In genomic region chr17:79707931-79708891, GRCh38 we compare ENCODE assay signal across 8 cellular contexts. TPM values are rescaled to one million over a fixed set of nuclear protein-coding genes. Genes with fewer than 3 reads are reported as not detected.
DNase-seq lines count a peak whose midpoint lies in the region; ATAC-seq, FAIRE-seq and TF ChIP-seq lines count a peak whose summit lies in the region.

No MANE protein-coding gene starts in this region.

- H3K4me1 ChIP-seq in stomach: peaks cover 0 to 11% (median 6%) of the 10 kb centered on the region in 4 donors

- no peak for ATAC-seq in GM18519 (IDR thresholded peaks at IDR 0.05; ENCODE audit: low FRiP score, unreplicated experiment)

- DNase-seq in A172 (ENCODE audit: low spot score): peak; percentile 32
- DNase-seq in GM12892 (ENCODE audit: insufficient read length): peak; percentile 63
- DNase-seq in NCI-H82 (lab: John Stamatoyannopoulos, UW): peak; percentile 83
- DNase-seq in activated CD8-positive, alpha-beta memory T cell treated with anti-CD3 and anti-CD28 coated beads, Interleukin-2, amount 50 U/mL, for 48 hours: peak; percentile 84
- no peak for DNase-seq in epithelial cell of proximal tubule (ENCODE audit: low read depth)
- peak; percentile 56 for DNase-seq in stomach

- H3K4me3 Mint-ChIP-seq in nephron: peak overlapping the region in 2 of 3 experiments; percentile 10 to 32

- intact Hi-C loops in stomach (cut with DNase I; ENCODE audit: low total_unique reads): no loop called here

- no peaks in the 10 kb centered on the region for H3K4me1 Mint-ChIP-seq in nephron

- no peak for TF ChIP-seq POLR2A in GM12892 (IDR thresholded peaks at IDR 0.05; ENCODE audit: low read depth, low read length)
- no peak for TF ChIP-seq POLR2A in stomach (IDR thresholded peaks at IDR 0.05)

- H3K9me3 ChIP-seq in stomach: no peaks in the 10 kb centered on the region

- no peaks in the 10 kb centered on the region for H3K9me3 Mint-ChIP-seq in nephron

- no peak overlapping the region for H3K27ac ChIP-seq in stomach

- H3K36me3 ChIP-seq in stomach: no peaks in the 10 kb centered on the region

- no peak for TF ChIP-seq EP300 in stomach (IDR thresholded peaks at IDR 0.05)

- peaks cover 0 to 49% (median 3%) of the 10 kb centered on the region in 3 donors for H3K27me3 ChIP-seq in stomach

- H3K27me3 Mint-ChIP-seq in nephron (ENCODE audit: low read depth): peaks cover 30% of the 10 kb centered on the region

- 24 to 32% (median 29%) methylated on average over 20 to 35 of the region's 35 CpGs for WGBS in stomach, 5 donors

- TF ChIP-seq CTCF in epithelial cell of proximal tubule (conservative IDR thresholded peaks at IDR 0.05; ENCODE audit: low read depth, low read length) (peak; percentile 74), nephron (IDR thresholded peaks at IDR 0.05; ENCODE audit: unreplicated experiment in 3 of 3) (peak; percentile 77 to 89 (median 88)), stomach (IDR thresholded peaks at IDR 0.05) (peak in 5 of 7 experiments; percentile 37 to 79 (median 70))

- no peaks in the 10 kb centered on the region for H3K36me3 Mint-ChIP-seq in nephron (ENCODE audit: low read depth)

- H3K27ac Mint-ChIP-seq in nephron: no peak overlapping the region

- peak; percentile 93 for FAIRE-seq in GM12892 (lab: Jason Lieb, UNC)

- H3K4me3 ChIP-seq in epithelial cell of proximal tubule (ENCODE audit: low read depth, low read length): no peak overlapping the region
- peak overlapping the region in 2 of 4 donors; percentile 25 to 26 for H3K4me3 ChIP-seq in stomach

RNA-seq across cellular contexts. Expression of gene ENPP7, which starts 22.5 kb away (rescaled TPM):
- not detected in 2 replicates for total RNA-seq in A172 (2014; rRNA removed; shearing (Covaris generic))
- polyA plus RNA-seq in GM12892 (2012; ENCODE audit: missing spikeins): 0.13 TPM
- total RNA-seq in epithelial cell of proximal tubule (not detected in 2 replicates), stomach (1 to 10 TPM in 1 of 5 donors, not detected in 4; 5.0 TPM)
- not detected for polyA plus RNA-seq in stomach
